ENCODE assay signal across 18 cellular contexts in genomic region chr5:423233-423565, GRCh38. TPM values are rescaled to one million over a fixed set of nuclear protein-coding genes. Genes with fewer than 3 reads are reported as not detected.
DNase-seq lines count a peak whose midpoint lies in the region; ATAC-seq and TF ChIP-seq lines count a peak whose summit lies in the region.
"Had no signal": no experiment of that assay in that cellular context is flagged by ENCODE, and none has a peak within 500 bp of the region (broad histone marks: within the 10 kb centered on the region; RNA-seq: fewer than 3 reads in every experiment).

No MANE protein-coding gene starts in this region.

- peak overlapping the region; percentile 14 for H3K27ac Mint-ChIP-seq in activated naive CD4-positive, alpha-beta T cell treated with anti-CD3 and anti-CD28 coated beads, Interleukin-2, amount 50 U/mL, for 24 hours
- H3K27ac Mint-ChIP-seq in endothelial cell (ENCODE audit: unreplicated experiment): peak overlapping the region; percentile 34
- H3K27ac Mint-ChIP-seq in stimulated activated memory B cell treated with anti-CD40 and anti-IgM and Interleukin-4, amounts not matched to agents 10 μg/mL and 1 μg/mL and 100 μg/mL, for 72 hours: peak overlapping the region; percentile 90
- H3K27ac Mint-ChIP-seq: CD4-positive, alpha-beta T cell; natural killer cell; T-cell had no signal

- H3K9ac ChIP-seq in OCI-LY1 (ENCODE audit: low read length) (peak overlapping the region; percentile 29; the same call in 1 of the 2 replicates), Karpas-422 (ENCODE audit: low read length) (no peak overlapping the region)

- H4K20me1 ChIP-seq in OCI-LY1 (ENCODE audit: insufficient read depth, low read length) (no peaks in the 10 kb centered on the region), Karpas-422 (ENCODE audit: insufficient read depth, low read depth, low read length) (no peaks in the 10 kb centered on the region)

- no peak for DNase-seq in activated naive CD4-positive, alpha-beta T cell treated with Interleukin-2 at 50 U/mL for 16 hours
- DNase-seq in endothelial cell (ENCODE audit: low spot score) (no peak), Karpas-422 (no peak)
- DNase-seq: activated CD4-positive, alpha-beta T cell treated with anti-CD3 and anti-CD28 coated beads, Interleukin-2, amount 50 U/mL, for 48 hours; activated T-cell treated with anti-CD3 and anti-CD28 coated beads, Interleukin-2, amount 50 U/mL, for 48 hours; CD4-positive, alpha-beta T cell; dermis blood vessel endothelial cell; natural killer cell; NCI-H1092 treated with DMSO at 0.1 percent for 48 hours; NCI-H2029 treated with DMSO at 0.1 percent for 48 hours; NCI-H446; T-cell had no signal

- no peaks in the 10 kb centered on the region for H3F3A ChIP-seq in OCI-LY1 (ENCODE audit: insufficient read depth, low read length)

- no peaks in the 10 kb centered on the region for H3K36me3 Mint-ChIP-seq in activated naive CD4-positive, alpha-beta T cell treated with anti-CD3 and anti-CD28 coated beads, Interleukin-2, amount 50 U/mL, for 24 hours
- peaks cover 4% of the 10 kb centered on the region for H3K36me3 Mint-ChIP-seq in endothelial cell (ENCODE audit: low read depth, unreplicated experiment)
- peaks cover 68% of the 10 kb centered on the region for H3K36me3 Mint-ChIP-seq in stimulated activated memory B cell treated with anti-CD40 and anti-IgM and Interleukin-4, amounts not matched to agents 10 μg/mL and 1 μg/mL and 100 μg/mL, for 72 hours
- H3K36me3 Mint-ChIP-seq: natural killer cell, T-cell had no signal

- H3K4me1 Mint-ChIP-seq in activated naive CD4-positive, alpha-beta T cell treated with anti-CD3 and anti-CD28 coated beads, Interleukin-2, amount 50 U/mL, for 24 hours: no peaks in the 10 kb centered on the region
- H3K4me1 Mint-ChIP-seq in endothelial cell (ENCODE audit: unreplicated experiment): peaks cover 6% of the 10 kb centered on the region
- peaks cover 24% of the 10 kb centered on the region for H3K4me1 Mint-ChIP-seq in stimulated activated memory B cell treated with anti-CD40 and anti-IgM and Interleukin-4, amounts not matched to agents 10 μg/mL and 1 μg/mL and 100 μg/mL, for 72 hours
- H3K4me1 Mint-ChIP-seq: T-cell had no signal

- H3K27me3 ChIP-seq in OCI-LY1 (ENCODE audit: insufficient read depth, low read length): no peaks in the 10 kb centered on the region
- H3K27me3 ChIP-seq in Karpas-422 (ENCODE audit: low read length): no peaks in the 10 kb centered on the region
- H3K27me3 ChIP-seq: adrenal gland had no signal

- H3K4me1 ChIP-seq in OCI-LY1 (ENCODE audit: insufficient read depth, low read length, severe bottlenecking) (peaks cover 46% of the 10 kb centered on the region), Karpas-422 (ENCODE audit: low read length) (peaks cover 9% of the 10 kb centered on the region)
- H3K4me1 ChIP-seq: adrenal gland had no signal

- no peak for ATAC-seq in stimulated activated memory B cell treated with anti-CD40 and anti-IgM and Interleukin-4, amounts not matched to agents 10 μg/mL and 1 μg/mL and 100 μg/mL, for 72 hours
- ATAC-seq in GM18870 (IDR thresholded peaks at IDR 0.05; ENCODE audit: unreplicated experiment): no peak
- ATAC-seq: HepG2, T-cell had no signal

- H3K4me2 ChIP-seq in OCI-LY1 (ENCODE audit: low read length): peak overlapping the region; percentile 56; the same call in 1 of the 2 replicates
- H3K4me2 ChIP-seq in Karpas-422 (ENCODE audit: low read depth, low read length, poor library complexity, severe bottlenecking): no peak overlapping the region

- H3K9me3 Mint-ChIP-seq in activated naive CD4-positive, alpha-beta T cell treated with anti-CD3 and anti-CD28 coated beads, Interleukin-2, amount 50 U/mL, for 24 hours: no peaks in the 10 kb centered on the region
- no peaks in the 10 kb centered on the region for H3K9me3 Mint-ChIP-seq in endothelial cell (ENCODE audit: unreplicated experiment)
- H3K9me3 Mint-ChIP-seq in stimulated activated memory B cell treated with anti-CD40 and anti-IgM and Interleukin-4, amounts not matched to agents 10 μg/mL and 1 μg/mL and 100 μg/mL, for 72 hours: peaks cover 11% of the 10 kb centered on the region
- H3K9me3 Mint-ChIP-seq: CD4-positive, alpha-beta T cell; T-cell had no signal

- H3K4me3 ChIP-seq in OCI-LY1 (ENCODE audit: low read depth, low read length, poor library complexity, severe bottlenecking) (no peak overlapping the region), Karpas-422 (ENCODE audit: low read length) (no peak overlapping the region)
- H3K4me3 ChIP-seq: adrenal gland had no signal

- H3K9me2 ChIP-seq in OCI-LY1 (ENCODE audit: low read depth, low read length): no peaks in the 10 kb centered on the region
- no peaks in the 10 kb centered on the region for H3K9me2 ChIP-seq in Karpas-422 (replicated peaks; ENCODE audit: insufficient read depth, low read length)

- no peak for TF ChIP-seq CTCF in OCI-LY1 (IDR thresholded peaks at IDR 0.05; ENCODE audit: low read length)
- no peak for TF ChIP-seq CTCF in endothelial cell (IDR thresholded peaks at IDR 0.05; ENCODE audit: unreplicated experiment)

- H2AFZ ChIP-seq in OCI-LY1 (ENCODE audit: low read length): no peak overlapping the region
- no peak overlapping the region for H2AFZ ChIP-seq in Karpas-422 (ENCODE audit: low read length)

- no peaks in the 10 kb centered on the region for H3K27me3 Mint-ChIP-seq in activated naive CD4-positive, alpha-beta T cell treated with anti-CD3 and anti-CD28 coated beads, Interleukin-2, amount 50 U/mL, for 24 hours
- peaks cover 9% of the 10 kb centered on the region for H3K27me3 Mint-ChIP-seq in endothelial cell (ENCODE audit: unreplicated experiment)
- peaks cover 16% of the 10 kb centered on the region for H3K27me3 Mint-ChIP-seq in stimulated activated memory B cell treated with anti-CD40 and anti-IgM and Interleukin-4, amounts not matched to agents 10 μg/mL and 1 μg/mL and 100 μg/mL, for 72 hours
- H3K27me3 Mint-ChIP-seq: CD4-positive, alpha-beta T cell had no signal

- H3K79me2 ChIP-seq in OCI-LY1 (ENCODE audit: insufficient read depth, low read length): no peaks in the 10 kb centered on the region
- no peaks in the 10 kb centered on the region for H3K79me2 ChIP-seq in Karpas-422 (ENCODE audit: low read length)

- H3K27ac ChIP-seq in OCI-LY1 (ENCODE audit: low read depth, low read length, poor library complexity, severe bottlenecking) (peak overlapping the region; percentile 100), Karpas-422 (ENCODE audit: low read length) (no peak overlapping the region)
- H3K27ac ChIP-seq: adrenal gland had no signal

- H3K36me3 ChIP-seq in OCI-LY1 (ENCODE audit: insufficient read depth, low read length): 0 out of 2 replicates have a peak, but pooled peaks cover 7% of the 10 kb centered on the region
- no peaks in the 10 kb centered on the region for H3K36me3 ChIP-seq in Karpas-422 (ENCODE audit: insufficient read depth, low read length)
- H3K36me3 ChIP-seq: adrenal gland had no signal

- no peaks in the 10 kb centered on the region for H3K9me3 ChIP-seq in OCI-LY1 (ENCODE audit: low read length)
- H3K9me3 ChIP-seq in Karpas-422 (ENCODE audit: low read length): no peaks in the 10 kb centered on the region
- H3K9me3 ChIP-seq: adrenal gland had no signal

- H3K4me3 Mint-ChIP-seq in activated naive CD4-positive, alpha-beta T cell treated with anti-CD3 and anti-CD28 coated beads, Interleukin-2, amount 50 U/mL, for 24 hours: no peak overlapping the region
- H3K4me3 Mint-ChIP-seq in endothelial cell (ENCODE audit: unreplicated experiment): peak overlapping the region; percentile 34
- H3K4me3 Mint-ChIP-seq in stimulated activated memory B cell treated with anti-CD40 and anti-IgM and Interleukin-4, amounts not matched to agents 10 μg/mL and 1 μg/mL and 100 μg/mL, for 72 hours: no peak overlapping the region
- H3K4me3 Mint-ChIP-seq: CD4-positive, alpha-beta T cell; natural killer cell; T-cell had no signal

RNA-seq across cellular contexts. Expression of gene EXOC3, which starts 19.8 kb away (rescaled TPM):
- total RNA-seq in endothelial cell (ENCODE audit: unreplicated experiment): 43.9 TPM
- 24.4 and 39.8 TPM in 2 replicates for total RNA-seq in Karpas-422 (2014; rRNA removed; shearing (Covaris generic); ENCODE audit: low replicate concordance)

Comparison
In these comparisons a context has a peak if more than half of its experiments do, and no peak if none do; other contexts are left out.
1. H3K27ac Mint-ChIP-seq: peak in every context shown above with its lines; median percentile 90 in stimulated activated memory B cell treated with anti-CD40 and anti-IgM and Interleukin-4, amounts not matched to agents 10 μg/mL and 1 μg/mL and 100 μg/mL, for 72 hours; 34 in endothelial cell; 14 in activated naive CD4-positive, alpha-beta T cell treated with anti-CD3 and anti-CD28 coated beads, Interleukin-2, amount 50 U/mL, for 24 hours.